In genomic region chr1:160128636-160129035, GRCh38 we compare ENCODE assay signal across 18 cellular contexts.
DNase-seq lines count a peak whose midpoint lies in the region; ATAC-seq lines count a peak whose summit lies in the region.
"Had no signal": no experiment of that assay in that cellular context is flagged by ENCODE, and none has a peak within 500 bp of the region (broad histone marks: within the 10 kb centered on the region; RNA-seq: fewer than 3 reads in every experiment).

No MANE protein-coding gene starts in this region.

- DNase-seq in adipocyte (ENCODE audit: low read depth) (no peak), caudate nucleus (lab: John Stamatoyannopoulos, UW) (no peak), NCI-H1092 treated with DMSO at 0.1 percent for 48 hours (lab: John Stamatoyannopoulos, UW) (no peak)
- DNase-seq: BE2C; CD4-positive, alpha-beta memory T cell; DND-41; GF-D8; MM.1S; NCI-H2029; NCI-H510A; NCI-H82; SIG-M5 had no signal

- H3K27me3 ChIP-seq in adipocyte (replicated peaks; ENCODE audit: control insufficient read depth, insufficient read depth, low read length), result no peaks in the 10 kb centered on the region
- no peaks in the 10 kb centered on the region for H3K27me3 ChIP-seq in layer of hippocampus (ENCODE audit: control insufficient read depth, insufficient read depth, low read length)
- H3K27me3 ChIP-seq in subcutaneous abdominal adipose tissue (ENCODE audit: control insufficient read depth in 5 of 5, insufficient read depth in 4 of 5, low read length in 5 of 5), result no peaks in the 10 kb centered on the region

- H3K27ac ChIP-seq in cingulate gyrus (ENCODE audit: low read depth, low read length) (peak overlapping the region; percentile 67), layer of hippocampus (ENCODE audit: low read depth, low read length) (peak overlapping the region; percentile 27), subcutaneous abdominal adipose tissue (ENCODE audit: low read depth, low read length) (peak overlapping the region; percentile 91), caudate nucleus (ENCODE audit: low read depth, low read length) (no peak overlapping the region)
- H3K27ac ChIP-seq: GM23248 had no signal

- no peaks in the 10 kb centered on the region for H3K9me3 ChIP-seq in adipocyte (ENCODE audit: control insufficient read depth, low read length)
- no peaks in the 10 kb centered on the region for H3K9me3 ChIP-seq in subcutaneous abdominal adipose tissue (ENCODE audit: control insufficient read depth in 5 of 5, low read length in 5 of 5)
- H3K9me3 ChIP-seq: BE2C had no signal

- ATAC-seq in HG03280 (IDR thresholded peaks at IDR 0.05; ENCODE audit: unreplicated experiment), result no peak
- no peak for ATAC-seq in GM21576 (IDR thresholded peaks at IDR 0.05; ENCODE audit: unreplicated experiment)

- H3K4me3 ChIP-seq in adipocyte (ENCODE audit: low read length) (no peak overlapping the region), subcutaneous abdominal adipose tissue (ENCODE audit: low read depth in 1 of 5, low read length in 5 of 5) (no peak overlapping the region)
- H3K4me3 ChIP-seq: GM23248 had no signal

- H3K9ac ChIP-seq in adipocyte (ENCODE audit: low read length) (peak overlapping the region; percentile 20), subcutaneous abdominal adipose tissue (ENCODE audit: low read length in 5 of 5) (no peak overlapping the region)
- H3K9ac ChIP-seq: GM23248 had no signal

- H3K4me1 ChIP-seq in adipocyte (ENCODE audit: control insufficient read depth, insufficient read depth, low read length) (peaks cover 83% of the 10 kb centered on the region), subcutaneous abdominal adipose tissue (ENCODE audit: control insufficient read depth in 5 of 5, insufficient read depth in 5 of 5, low read length in 5 of 5) (peaks cover 0 to 80% (median 46%) of the 10 kb centered on the region in 5 donors)
- H3K4me1 ChIP-seq: BE2C had no signal

- H3K36me3 ChIP-seq in adipocyte (ENCODE audit: control insufficient read depth, insufficient read depth, low read length, severe bottlenecking), result no peaks in the 10 kb centered on the region
- H3K36me3 ChIP-seq in subcutaneous abdominal adipose tissue (ENCODE audit: control insufficient read depth in 5 of 5, insufficient read depth in 5 of 5, low read length in 5 of 5), result peaks cover 0 to 8% (median 0%) of the 10 kb centered on the region in 5 donors
- H3K36me3 ChIP-seq: BE2C had no signal
